27 cellular contexts compared by ENCODE assay signal in genomic region chr14:79562158-79562557, GRCh38.
"Had no signal": no experiment of that assay in that cellular context is flagged by ENCODE, and none has a peak within 500 bp of the region (broad histone marks: within the 10 kb centered on the region; RNA-seq: fewer than 3 reads in every experiment).

No MANE protein-coding gene starts in this region.

- H3K27me3 ChIP-seq: colonic mucosa, esophagus squamous epithelium, gastrocnemius medialis, heart right ventricle, left lung had no signal

- H3K9me3 Mint-ChIP-seq: endodermal cell had no signal

- ATAC-seq: effector memory CD8-positive, alpha-beta T cell; esophagus mucosa; gastrocnemius medialis; heart right ventricle; left cardiac atrium; left ventricle myocardium superior; lower lobe of right lung; mucosa of descending colon had no signal

- H3K27ac Mint-ChIP-seq: dendritic cell treated with granulocyte-macrophage colony-stimulating factor and Interleukin-4, amounts not matched to agents 40 ng/mL and 50 ng/mL, for 4 days; effector memory CD8-positive, alpha-beta T cell; endodermal cell; mesothelial cell of epicardium had no signal

- H3K4me3 Mint-ChIP-seq: dendritic cell treated with granulocyte-macrophage colony-stimulating factor and Interleukin-4, amounts not matched to agents 40 ng/mL and 50 ng/mL, for 4 days; effector memory CD8-positive, alpha-beta T cell; endodermal cell; mesothelial cell of epicardium had no signal

- H3K4me1 ChIP-seq: colonic mucosa, esophagus squamous epithelium, gastrocnemius medialis, heart right ventricle, lower lobe of right lung had no signal

- H3K27me3 Mint-ChIP-seq: dendritic cell treated with granulocyte-macrophage colony-stimulating factor and Interleukin-4, amounts not matched to agents 40 ng/mL and 50 ng/mL, for 4 days; effector memory CD8-positive, alpha-beta T cell had no signal

- H3K4me3 ChIP-seq: colonic mucosa, esophagus squamous epithelium, gastrocnemius medialis, heart right ventricle, left lung, lower lobe of right lung, mucosa of descending colon had no signal

- FAIRE-seq: endometrium, islet of Langerhans, keratinocyte had no signal

- H3K9me3 ChIP-seq: colonic mucosa, esophagus squamous epithelium, gastrocnemius medialis, left lung, lower lobe of right lung, mucosa of descending colon had no signal

- DNase-seq: colonic mucosa; cortex of kidney; effector CD8-positive, alpha-beta T cell; effector memory CD8-positive, alpha-beta T cell; endodermal cell; erythroblast; esophagus squamous epithelium; foreskin fibroblast; foreskin melanocyte; gastrocnemius medialis; glutamatergic neuron; head of caudate nucleus; heart right ventricle; hippocampal formation; left cardiac atrium; left lung; left ventricle myocardium superior; lower lobe of right lung; mesenchymal stem cell; mucosa of descending colon had no signal

- H3K27ac ChIP-seq: colonic mucosa, epithelial cell of prostate, esophagus squamous epithelium, gastrocnemius medialis, heart right ventricle, left lung, lower lobe of right lung had no signal

- H3K36me3 ChIP-seq: colonic mucosa, esophagus squamous epithelium, gastrocnemius medialis, heart right ventricle, left lung, lower lobe of right lung had no signal
